ENCODE assay signal across 25 cellular contexts in genomic region chr4:12414181-12414812, GRCh38.
"Had no signal": no experiment of that assay in that cellular context is flagged by ENCODE, and none has a peak within 500 bp of the region (broad histone marks: within the 10 kb centered on the region; RNA-seq: fewer than 3 reads in every experiment).

No MANE protein-coding gene starts in this region.

- H3K9me3 ChIP-seq: colonic mucosa, gastrocnemius medialis had no signal

- H3K27me3 ChIP-seq: brain microvascular endothelial cell, colonic mucosa, dorsolateral prefrontal cortex, gastrocnemius medialis had no signal

- H3K4me1 ChIP-seq: colonic mucosa, gastrocnemius medialis had no signal

- ATAC-seq: activated CD4-positive, alpha-beta T cell treated with anti-CD3 and anti-CD28 coated beads for 36 hours; activated CD8-positive, alpha-beta T cell treated with anti-CD3 and anti-CD28 coated beads for 36 hours; activated T-cell treated with anti-CD3 and anti-CD28 coated beads, Interleukin-2, amount 50 U/mL, for 4 hours; activated T-helper 17 cell treated with anti-CD3 and anti-CD28 coated beads, Interleukin-2, amount 50 U/mL, for 72 hours; esophagus mucosa; gastrocnemius medialis had no signal

- DNase-seq: activated CD4-positive, alpha-beta T cell treated with anti-CD3 and anti-CD28 coated beads for 36 hours; activated CD4-positive, alpha-beta T cell treated with anti-CD3 and anti-CD28 coated beads, Interleukin-2, amount 10 ng/mL, durations not matched to agents 7 days and 5 days; activated CD4-positive, alpha-beta T cell treated with anti-CD3 and anti-CD28 coated beads, Interleukin-2, amount 50 U/mL, for 48 hours; activated CD4-positive, CD25-positive, alpha-beta regulatory T cell; activated CD4-positive, CD25-positive, alpha-beta regulatory T cell treated with anti-CD3 and anti-CD28 coated beads, Interleukin-2, amount 50 U/mL, for 72 hours; activated CD8-positive, alpha-beta memory T cell treated with anti-CD3 and anti-CD28 coated beads for 24 hours; activated CD8-positive, alpha-beta T cell treated with anti-CD3 and anti-CD28 coated beads for 36 hours; activated effector memory CD4-positive, alpha-beta T cell treated with Interleukin-2 at 50 U/mL for 16 hours; activated gamma-delta T cell treated with Interleukin-2 at 50 U/mL for 16 hours; activated naive CD4-positive, alpha-beta T cell treated with anti-CD3 and anti-CD28 coated beads, Interleukin-2, amount 50 U/mL, for 16 hours; activated naive CD4-positive, alpha-beta T cell treated with Interleukin-2 at 50 U/mL for 16 hours; activated T-cell treated with anti-CD3 and anti-CD28 coated beads, Interleukin-2, amount 50 U/mL, for 4 hours; amniotic stem cell; brain microvascular endothelial cell; central memory CD4-positive, alpha-beta T cell; cerebellar nuclear complex; colonic mucosa; effector memory CD4-positive, alpha-beta T cell; endodermal cell; foreskin fibroblast; gastrocnemius medialis; T-helper 2 cell had no signal

- H3K36me3 ChIP-seq: brain microvascular endothelial cell, colonic mucosa, gastrocnemius medialis had no signal

- H3K4me3 ChIP-seq: colonic mucosa, dorsolateral prefrontal cortex, gastrocnemius medialis had no signal

- H3K27ac ChIP-seq: brain microvascular endothelial cell, colonic mucosa, gastrocnemius medialis had no signal
